In genomic region chr4:65668201-65669007, GRCh38 we compare ENCODE assay signal across 9 cellular contexts. TPM values are rescaled to one million over a fixed set of nuclear protein-coding genes. Genes with fewer than 3 reads are reported as not detected.
DNase-seq lines count a peak whose midpoint lies in the region; ATAC-seq and TF ChIP-seq lines count a peak whose summit lies in the region.
"Had no signal": no experiment of that assay in that cellular context is flagged by ENCODE, and none has a peak within 500 bp of the region (broad histone marks: within the 10 kb centered on the region; RNA-seq: fewer than 3 reads in every experiment).

No MANE protein-coding gene starts in this region.

- no peaks in the 10 kb centered on the region for H3K27me3 ChIP-seq in right cardiac atrium (ENCODE audit: control insufficient read depth, insufficient read depth)

- no peaks in the 10 kb centered on the region for H3K9me3 ChIP-seq in right cardiac atrium (ENCODE audit: control insufficient read depth, low read length)

- intact Hi-C loops in right cardiac atrium (cut with DNase I) (no loop called here), sciatic nerve (cut with DNase I) (no loop called here)

- 3% methylated on average over 32 of the region's 32 CpGs for WGBS in right cardiac atrium

- H3K27ac ChIP-seq in angular gyrus (ENCODE audit: low read depth, low read length) (peak overlapping the region; percentile 55), right cardiac atrium (ENCODE audit: low read length) (no peak overlapping the region)

- ATAC-seq in right cardiac atrium (peak; percentile 36 to 55), sciatic nerve (peak; percentile 80), GM19463 (IDR thresholded peaks at IDR 0.05; ENCODE audit: unreplicated experiment) (no peak), HG03196 (IDR thresholded peaks at IDR 0.05; ENCODE audit: unreplicated experiment) (no peak)

- in situ Hi-C loops in GM13976 (cut with MboI; ENCODE audit: low sequenced_read_pairs, unreplicated experiment) = no loop called here

- DNase-seq in GM13976 (ENCODE audit: low spot score) (peak; percentile 10), right cardiac atrium (peak; percentile 12 to 51 (median 31)), sciatic nerve (ENCODE audit: low spot score) (peak; percentile 63), GM19240 (ENCODE audit: insufficient read length, low spot score) (no peak)
- DNase-seq in activated effector memory CD4-positive, alpha-beta T cell treated with Interleukin-2 at 50 U/mL for 16 hours = no peak
- DNase-seq: activated naive CD4-positive, alpha-beta T cell treated with anti-CD3 and anti-CD28 coated beads, Interleukin-2, amount 10 ng/mL, durations not matched to agents 7 days and 5 days had no signal

- no peaks in the 10 kb centered on the region for H3K4me1 ChIP-seq in right cardiac atrium (ENCODE audit: control insufficient read depth, insufficient read depth, low read length)

- H3K4me3 ChIP-seq in right cardiac atrium (ENCODE audit: low read length) = peak overlapping the region; percentile 53

- no peak for TF ChIP-seq CTCF in GM13976 (IDR thresholded peaks at IDR 0.05; ENCODE audit: borderline replicate concordance, control extremely low read depth, extremely low read depth, insufficient read depth, missing control alignments)

RNA-seq across cellular contexts. Expression of gene EPHA5, which starts 1.9 kb away (rescaled TPM):
- total RNA-seq in right cardiac atrium (under 1 TPM; 0.22 to 0.96 (median 0.65) TPM), sciatic nerve (8.9 TPM)
- 0.34 TPM for polyA plus RNA-seq in right cardiac atrium

Comparison
In these comparisons a context has a peak if more than half of its experiments do, and no peak if none do; other contexts are left out.
1. DNase-seq: peak in GM13976 (single experiment), right cardiac atrium (3 of 3) and sciatic nerve (single experiment); none in activated effector memory CD4-positive, alpha-beta T cell treated with Interleukin-2 at 50 U/mL for 16 hours (single experiment) and GM19240 (single experiment).
2. ATAC-seq: peak in right cardiac atrium (2 of 2) and sciatic nerve (single experiment); none in GM19463 (single experiment) and HG03196 (single experiment).